30 cellular contexts compared by ENCODE assay signal in the genomic region with DNA sequence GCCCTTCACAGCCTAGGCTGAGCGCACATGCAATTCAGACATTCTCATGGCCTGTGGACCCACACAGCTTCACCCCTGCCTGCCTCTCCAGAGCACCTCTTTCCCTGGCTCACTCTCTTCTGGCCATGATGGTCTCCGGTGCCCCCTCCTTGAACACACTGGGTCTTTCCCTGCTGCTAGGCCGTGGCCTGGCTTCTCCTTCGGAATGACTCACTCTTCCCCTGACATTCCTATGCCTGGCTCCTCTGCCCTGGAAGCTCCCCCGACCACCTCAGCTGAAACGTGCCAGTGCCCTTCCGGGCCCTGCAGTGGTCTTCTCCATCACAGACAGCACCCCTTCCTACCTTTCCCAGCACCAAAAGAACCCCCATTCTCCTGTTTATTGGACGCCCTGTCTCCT. TPM values are rescaled to one million over a fixed set of nuclear protein-coding genes. Genes with fewer than 3 reads are reported as not detected.
"Had no signal": no experiment of that assay in that cellular context is flagged by ENCODE, and none has a peak within 500 bp of the region (broad histone marks: within the 10 kb centered on the region; RNA-seq: fewer than 3 reads in every experiment).

No MANE protein-coding gene starts in this region.

- H3K4me1 ChIP-seq: Peyer's patch, SJCRH30 had no signal

- H3K27me3 ChIP-seq: Peyer's patch had no signal

- DNase-seq: activated CD4-positive, alpha-beta T cell treated with anti-CD3 and anti-CD28 coated beads for 48 hours; activated CD4-positive, alpha-beta T cell treated with anti-CD3 and anti-CD28 coated beads, Interleukin-2, amount 50 U/mL, for 48 hours; activated CD4-positive, CD25-positive, alpha-beta regulatory T cell treated with anti-CD3 and anti-CD28 coated beads, Interleukin-2, amount 50 U/mL, for 72 hours; activated CD8-positive, alpha-beta memory T cell treated with anti-CD3 and anti-CD28 coated beads, Interleukin-2, amount 10 ng/mL, durations not matched to agents 7 days and 5 days; activated effector memory CD4-positive, alpha-beta T cell treated with Interleukin-2 at 50 U/mL for 16 hours; activated naive CD4-positive, alpha-beta T cell; activated T-cell treated with anti-CD3 and anti-CD28 coated beads, Interleukin-2, amount 50 U/mL, for 24 hours; aorta; Karpas-422; MM.1S; NCI-H1105; NCI-H1436 treated with DMSO at 0.1 percent for 48 hours; NCI-H187; NCI-H2081 treated with DMSO at 0.1 percent for 48 hours; NCI-H2171; NCI-H2227 treated with DMSO at 0.1 percent for 48 hours; NCI-H526; NCI-H774; Peyer's patch; Right ventricle myocardium superior; SJCRH30; T-helper 17 cell; T-helper 9 cell had no signal

- H3K36me3 ChIP-seq: Peyer's patch, SJCRH30 had no signal

- H3K27ac Mint-ChIP-seq: activated CD8-positive, alpha-beta memory T cell treated with anti-CD3 and anti-CD28 coated beads, Interleukin-2, amount 10 ng/mL, durations not matched to agents 7 days and 5 days; activated naive CD4-positive, alpha-beta T cell treated with anti-CD3 and anti-CD28 coated beads, Interleukin-2, amount 50 U/mL, for 24 hours; activated T-cell treated with anti-CD3 and anti-CD28 coated beads, Interleukin-2, amount 50 U/mL, for 24 hours; activated T-helper 1 cell treated with anti-CD3 and anti-CD28 coated beads, Interleukin-12 subunit alpha, Interleukin-12 subunit beta, Interleukin-2, Interleukin-4 antibody, amounts not matched to agents 30 ng/mL and 10 ng/mL and 1 ng/mL, durations not matched to agents 14 hours and 24 hours and 36 hours; T-helper 17 cell; WTC11 had no signal

- H3K9me3 Mint-ChIP-seq: activated naive CD4-positive, alpha-beta T cell treated with anti-CD3 and anti-CD28 coated beads, Interleukin-2, amount 50 U/mL, for 24 hours; activated T-cell treated with anti-CD3 and anti-CD28 coated beads, Interleukin-2, amount 50 U/mL, for 24 hours; activated T-helper 1 cell treated with anti-CD3 and anti-CD28 coated beads, Interleukin-12 subunit alpha, Interleukin-12 subunit beta, Interleukin-2, Interleukin-4 antibody, amounts not matched to agents 30 ng/mL and 10 ng/mL and 1 ng/mL, durations not matched to agents 14 hours and 24 hours and 36 hours; brain; central memory CD8-positive, alpha-beta T cell; WTC11 had no signal

- H3K4me3 Mint-ChIP-seq: activated CD8-positive, alpha-beta memory T cell treated with anti-CD3 and anti-CD28 coated beads, Interleukin-2, amount 10 ng/mL, durations not matched to agents 7 days and 5 days; activated naive CD4-positive, alpha-beta T cell treated with anti-CD3 and anti-CD28 coated beads, Interleukin-2, amount 50 U/mL, for 24 hours; activated T-cell treated with anti-CD3 and anti-CD28 coated beads, Interleukin-2, amount 50 U/mL, for 24 hours; activated T-helper 1 cell treated with anti-CD3 and anti-CD28 coated beads, Interleukin-12 subunit alpha, Interleukin-12 subunit beta, Interleukin-2, Interleukin-4 antibody, amounts not matched to agents 30 ng/mL and 10 ng/mL and 1 ng/mL, durations not matched to agents 14 hours and 24 hours and 36 hours; brain; central memory CD8-positive, alpha-beta T cell; T-helper 17 cell; WTC11 had no signal

- H3K4me1 Mint-ChIP-seq: activated CD8-positive, alpha-beta memory T cell treated with anti-CD3 and anti-CD28 coated beads, Interleukin-2, amount 10 ng/mL, durations not matched to agents 7 days and 5 days; activated naive CD4-positive, alpha-beta T cell treated with anti-CD3 and anti-CD28 coated beads, Interleukin-2, amount 50 U/mL, for 24 hours; central memory CD8-positive, alpha-beta T cell had no signal

- ATAC-seq: activated CD8-positive, alpha-beta memory T cell treated with anti-CD3 and anti-CD28 coated beads, Interleukin-2, amount 10 ng/mL, durations not matched to agents 7 days and 5 days; T-helper 17 cell; WTC11 had no signal

- H3K9me3 ChIP-seq: Peyer's patch, SJCRH30 had no signal

- H3K36me3 Mint-ChIP-seq: activated CD8-positive, alpha-beta memory T cell treated with anti-CD3 and anti-CD28 coated beads, Interleukin-2, amount 10 ng/mL, durations not matched to agents 7 days and 5 days; activated naive CD4-positive, alpha-beta T cell treated with anti-CD3 and anti-CD28 coated beads, Interleukin-2, amount 50 U/mL, for 24 hours; WTC11 had no signal

- H3K4me3 ChIP-seq: Peyer's patch, SJCRH30 had no signal

- H3K27ac ChIP-seq: Peyer's patch, RWPE1, SJCRH30 had no signal

RNA-seq across cellular contexts. Expression of a gene that starts 28.3 kb away (rescaled TPM):
- total RNA-seq: activated CD8-positive, alpha-beta memory T cell treated with anti-CD3 and anti-CD28 coated beads, Interleukin-2, amount 10 ng/mL, durations not matched to agents 7 days and 5 days; activated T-helper 1 cell treated with anti-CD3 and anti-CD28 coated beads, Interleukin-12 subunit alpha, Interleukin-12 subunit beta, Interleukin-2, Interleukin-4 antibody, amounts not matched to agents 30 ng/mL and 10 ng/mL and 1 ng/mL, durations not matched to agents 14 hours and 24 hours and 36 hours; aorta; Peyer's patch; Right ventricle myocardium superior; T-helper 17 cell had no signal
- polyA plus RNA-seq: aorta had no signal

RNA-seq across cellular contexts. Expression of a gene that starts 44.9 kb away (rescaled TPM):
- total RNA-seq: activated CD8-positive, alpha-beta memory T cell treated with anti-CD3 and anti-CD28 coated beads, Interleukin-2, amount 10 ng/mL, durations not matched to agents 7 days and 5 days; activated T-helper 1 cell treated with anti-CD3 and anti-CD28 coated beads, Interleukin-12 subunit alpha, Interleukin-12 subunit beta, Interleukin-2, Interleukin-4 antibody, amounts not matched to agents 30 ng/mL and 10 ng/mL and 1 ng/mL, durations not matched to agents 14 hours and 24 hours and 36 hours; NCI-H460; T-helper 17 cell had no signal

RNA-seq across cellular contexts. Expression of a gene that starts 51.9 kb away (rescaled TPM):
- total RNA-seq: activated CD8-positive, alpha-beta memory T cell treated with anti-CD3 and anti-CD28 coated beads, Interleukin-2, amount 10 ng/mL, durations not matched to agents 7 days and 5 days; activated T-helper 1 cell treated with anti-CD3 and anti-CD28 coated beads, Interleukin-12 subunit alpha, Interleukin-12 subunit beta, Interleukin-2, Interleukin-4 antibody, amounts not matched to agents 30 ng/mL and 10 ng/mL and 1 ng/mL, durations not matched to agents 14 hours and 24 hours and 36 hours; NCI-H460; SJCRH30; T-helper 17 cell had no signal
